ENCODE assay signal across 8 cellular contexts in genomic region chr19:52943134-52943883, GRCh38. TPM values are rescaled to one million over a fixed set of nuclear protein-coding genes. Genes with fewer than 3 reads are reported as not detected.
DNase-seq lines count a peak whose midpoint lies in the region; ATAC-seq and TF ChIP-seq lines count a peak whose summit lies in the region.

No MANE protein-coding gene starts in this region.

- RAD21 ChIA-PET in HCT116 (lab: Charles Lee; ENCODE audit: low non-redundant PET in 1 of 2, low total read pairs in 2 of 2, uncharacterized antibody in 2 of 2, unreplicated experiment in 2 of 2) = no interaction called here

- no peak overlapping the region for H3K27ac Mint-ChIP-seq in activated CD4-positive, alpha-beta memory T cell treated with anti-CD3 and anti-CD28 coated beads for 36 hours

- POLR2A ChIA-PET in HCT116 (lab: Charles Lee) = no interaction called here
- POLR2A ChIA-PET in activated CD4-positive, alpha-beta memory T cell treated with anti-CD3 and anti-CD28 coated beads for 36 hours (lab: Charles Lee) = no interaction called here

- peaks cover 38% of the 10 kb centered on the region for H3K9me3 Mint-ChIP-seq in activated CD4-positive, alpha-beta memory T cell treated with anti-CD3 and anti-CD28 coated beads for 36 hours

- no peak for TF ChIP-seq CTCF in HCT116 (IDR thresholded peaks at IDR 0.05 in 2 of 3, conservative IDR thresholded peaks at IDR 0.05 in 1 of 3; ENCODE audit: borderline replicate concordance in 1 of 3, insufficient read depth in 1 of 3, low read depth in 2 of 3, low read length in 2 of 3)
- no peak for TF ChIP-seq CTCF in hepatocyte (IDR thresholded peaks at IDR 0.05; ENCODE audit: poor library complexity)
- TF ChIP-seq CTCF in spleen (IDR thresholded peaks at IDR 0.05 in 8 of 11, conservative IDR thresholded peaks at IDR 0.05 in 3 of 11) = no peak

- peaks cover 25% of the 10 kb centered on the region for H3K4me1 Mint-ChIP-seq in activated CD4-positive, alpha-beta memory T cell treated with anti-CD3 and anti-CD28 coated beads for 36 hours (ENCODE audit: low read depth)

- H3K27me3 Mint-ChIP-seq in activated CD4-positive, alpha-beta memory T cell treated with anti-CD3 and anti-CD28 coated beads for 36 hours = no peaks in the 10 kb centered on the region

- TF ChIP-seq POLR2A in HCT116 (IDR thresholded peaks at IDR 0.05; ENCODE audit: borderline replicate concordance, extremely low read depth, insufficient read depth, insufficient read length) (no peak), spleen (IDR thresholded peaks at IDR 0.05) (no peak)

- H3K79me2 ChIP-seq in HCT116 (ENCODE audit: insufficient read depth, low read length) = peaks cover 17% of the 10 kb centered on the region
- peaks cover 28% of the 10 kb centered on the region for H3K79me2 ChIP-seq in hepatocyte

- CTCF ChIA-PET in HCT116 (lab: Charles Lee) = no interaction called here
- CTCF ChIA-PET in activated CD4-positive, alpha-beta memory T cell treated with anti-CD3 and anti-CD28 coated beads for 36 hours (lab: Charles Lee) = no interaction called here

- H3K36me3 ChIP-seq in HCT116 (ENCODE audit: control insufficient read depth in 1 of 2, insufficient read depth in 2 of 2, low read length in 2 of 2) (no peaks in the 10 kb centered on the region), hepatocyte (replicated peaks; ENCODE audit: insufficient read depth, low read depth) (no peaks in the 10 kb centered on the region), spleen (peaks cover 0 to under 1% (median 0%) of the 10 kb centered on the region in 6 donors)

- peak overlapping the region; percentile 87 for H3K4me2 ChIP-seq in HCT116 (ENCODE audit: low read length)
- peak overlapping the region; percentile 92 for H3K4me2 ChIP-seq in hepatocyte

- WGBS in hepatocyte (ENCODE audit: low lambda C conversion rate, missing lambda C conversion rate) = 73% methylated on average over 27 of the region's 29 CpGs
- WGBS in spleen, 5 donors = 62 to 68% (median 64%) methylated on average over 29 of the region's 29 CpGs

- no peak overlapping the region for H3K9ac ChIP-seq in HCT116 (ENCODE audit: low read length)

- no peak for ATAC-seq in HCT116
- no peak for ATAC-seq in GM18867 (IDR thresholded peaks at IDR 0.05; ENCODE audit: unreplicated experiment)

- intact Hi-C loops in HCT116 (cut with micrococcal nuclease) (loop anchor here (2.0 to 5.0 kb wide), 2 partner anchors 19 to 46 kb away; partner anchors contain the start of genes ZNF320 and ZNF816), spleen (cut with DNase I; ENCODE audit: low total_unique reads) (no loop called here)
- intact Hi-C loops in activated CD4-positive, alpha-beta memory T cell treated with anti-CD3 and anti-CD28 coated beads for 36 hours (cut with micrococcal nuclease) = loop anchor here (2.0 to 5.0 kb wide), 2 partner anchors 21 to 49 kb away; partner anchors contain the start of gene ZNF888

- DNase-seq in HCT116 (ENCODE audit: low read depth, low spot score) (no peak), hepatocyte (ENCODE audit: low spot score) (no peak), spleen (no peak), NCI-H146 (lab: John Stamatoyannopoulos, UW) (no peak), OCI-M1 (lab: John Stamatoyannopoulos, UW) (no peak), cerebellar cortex (ENCODE audit: low spot score) (no peak)
- DNase-seq in activated CD4-positive, alpha-beta memory T cell treated with anti-CD3 and anti-CD28 coated beads for 36 hours = no peak

- H3K9me2 ChIP-seq in HCT116 (ENCODE audit: insufficient read depth) (no peaks in the 10 kb centered on the region), hepatocyte (replicated peaks; ENCODE audit: insufficient read depth) (no peaks in the 10 kb centered on the region)

- H3K4me3 Mint-ChIP-seq in activated CD4-positive, alpha-beta memory T cell treated with anti-CD3 and anti-CD28 coated beads for 36 hours = peak overlapping the region; percentile 81

- peak overlapping the region; percentile 71 to 87; a peak in 3 of 4 replicates for H3K4me3 ChIP-seq in HCT116 (replicated peaks in 1 of 2; ENCODE audit: low read depth in 1 of 2, low read length in 2 of 2)
- peak overlapping the region; percentile 47 for H3K4me3 ChIP-seq in hepatocyte
- H3K4me3 ChIP-seq in spleen = peak overlapping the region; percentile 56 to 84 (median 71)

- no TSS peak for BruUV-seq in HCT116 (replicated peaks; lab: Mats Ljungman, UMichigan)

- peaks cover 11% of the 10 kb centered on the region for H3K36me3 Mint-ChIP-seq in activated CD4-positive, alpha-beta memory T cell treated with anti-CD3 and anti-CD28 coated beads for 36 hours

- H4K20me1 ChIP-seq in HCT116 (ENCODE audit: insufficient read depth) (no peaks in the 10 kb centered on the region), hepatocyte (ENCODE audit: insufficient read depth, poor library complexity, severe bottlenecking) (no peaks in the 10 kb centered on the region)

- no peaks in the 10 kb centered on the region for H3K27me3 ChIP-seq in HCT116 (ENCODE audit: insufficient read depth, low read length)
- no peaks in the 10 kb centered on the region for H3K27me3 ChIP-seq in hepatocyte
- H3K27me3 ChIP-seq in spleen (replicated peaks in 1 of 7) = no peaks in the 10 kb centered on the region

- no peak for TF ChIP-seq RAD21 in HCT116 (IDR thresholded peaks at IDR 0.05; ENCODE audit: low read depth)

- H2AFZ ChIP-seq in HCT116 (ENCODE audit: low read depth, low read length, poor library complexity, severe bottlenecking) (peak overlapping the region; percentile 74), hepatocyte (peak overlapping the region; percentile 93)

- H3K9me3 ChIP-seq in HCT116 (ENCODE audit: control insufficient read depth in 1 of 2, insufficient read depth in 1 of 2, low read depth in 1 of 2, low read length in 2 of 2) (peaks cover 4 to 8% of the 10 kb centered on the region in 2 experiments; a peak in 2 of 4 replicates), hepatocyte (ENCODE audit: low read depth) (peaks cover 5% of the 10 kb centered on the region), spleen (peaks cover 4 to 44% (median 33%) of the 10 kb centered on the region in 8 donors)

- H3K27ac ChIP-seq in HCT116 (ENCODE audit: low read depth, low read length) (no peak overlapping the region), hepatocyte (peak overlapping the region; percentile 90), spleen (peak overlapping the region in 7 of 8 donors; percentile 72 to 89 (median 84))

- peaks cover 5 to 12% of the 10 kb centered on the region in 2 experiments; a peak in 2 of 4 replicates for H3K4me1 ChIP-seq in HCT116 (ENCODE audit: control insufficient read depth in 1 of 2, insufficient read depth in 2 of 2, low read length in 2 of 2)
- peaks cover 5% of the 10 kb centered on the region for H3K4me1 ChIP-seq in hepatocyte (ENCODE audit: insufficient read depth)
- peaks cover 0 to 46% (median 28%) of the 10 kb centered on the region in 6 donors for H3K4me1 ChIP-seq in spleen

TF ChIP-seq in HCT116, 20 proteins besides CTCF, POLR2A, EP300 and RAD21:
- no peak for TF ChIP-seq SP1 (IDR thresholded peaks at IDR 0.05; ENCODE audit: low read depth)
- no peak for TF ChIP-seq SIN3A (IDR thresholded peaks at IDR 0.05; ENCODE audit: low read depth)
- TF ChIP-seq, protein P1, sequence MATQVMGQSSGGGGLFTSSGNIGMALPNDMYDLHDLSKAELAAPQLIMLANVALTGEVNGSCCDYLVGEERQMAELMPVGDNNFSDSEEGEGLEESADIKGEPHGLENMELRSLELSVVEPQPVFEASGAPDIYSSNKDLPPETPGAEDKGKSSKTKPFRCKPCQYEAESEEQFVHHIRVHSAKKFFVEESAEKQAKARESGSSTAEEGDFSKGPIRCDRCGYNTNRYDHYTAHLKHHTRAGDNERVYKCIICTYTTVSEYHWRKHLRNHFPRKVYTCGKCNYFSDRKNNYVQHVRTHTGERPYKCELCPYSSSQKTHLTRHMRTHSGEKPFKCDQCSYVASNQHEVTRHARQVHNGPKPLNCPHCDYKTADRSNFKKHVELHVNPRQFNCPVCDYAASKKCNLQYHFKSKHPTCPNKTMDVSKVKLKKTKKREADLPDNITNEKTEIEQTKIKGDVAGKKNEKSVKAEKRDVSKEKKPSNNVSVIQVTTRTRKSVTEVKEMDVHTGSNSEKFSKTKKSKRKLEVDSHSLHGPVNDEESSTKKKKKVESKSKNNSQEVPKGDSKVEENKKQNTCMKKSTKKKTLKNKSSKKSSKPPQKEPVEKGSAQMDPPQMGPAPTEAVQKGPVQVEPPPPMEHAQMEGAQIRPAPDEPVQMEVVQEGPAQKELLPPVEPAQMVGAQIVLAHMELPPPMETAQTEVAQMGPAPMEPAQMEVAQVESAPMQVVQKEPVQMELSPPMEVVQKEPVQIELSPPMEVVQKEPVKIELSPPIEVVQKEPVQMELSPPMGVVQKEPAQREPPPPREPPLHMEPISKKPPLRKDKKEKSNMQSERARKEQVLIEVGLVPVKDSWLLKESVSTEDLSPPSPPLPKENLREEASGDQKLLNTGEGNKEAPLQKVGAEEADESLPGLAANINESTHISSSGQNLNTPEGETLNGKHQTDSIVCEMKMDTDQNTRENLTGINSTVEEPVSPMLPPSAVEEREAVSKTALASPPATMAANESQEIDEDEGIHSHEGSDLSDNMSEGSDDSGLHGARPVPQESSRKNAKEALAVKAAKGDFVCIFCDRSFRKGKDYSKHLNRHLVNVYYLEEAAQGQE (IDR thresholded peaks at IDR 0.05; ENCODE audit: low read depth) = no peak
- no peak for TF ChIP-seq MAX (IDR thresholded peaks at IDR 0.05)

RNA-seq across cellular contexts. Expression of gene ZNF816, which starts 19.4 kb away (rescaled TPM):
- total RNA-seq in HCT116 (2021; ENCODE audit: unreplicated experiment) (8.9 TPM), hepatocyte (10.7 and 18.5 TPM in 2 replicates), spleen (10 to 100 TPM in 5 of 7 donors, 1 to 10 TPM in 2; 8.1 to 16.1 (median 12.5) TPM)
- polyA plus RNA-seq in HCT116 (2012) = 2.6 and 4.3 TPM in 2 replicates
- 10 to 100 TPM; 11.0 to 11.4 TPM for total RNA-seq in activated CD4-positive, alpha-beta memory T cell treated with anti-CD3 and anti-CD28 coated beads for 36 hours
- polyA plus RNA-seq in hepatocyte (5.1 and 6.3 TPM in 2 replicates), spleen (1 to 10 TPM; 4.1 to 7.2 (median 4.7) TPM)

RNA-seq across cellular contexts. Expression of gene ZNF888, which starts 20.1 kb away (rescaled TPM):
- total RNA-seq in HCT116 (2021; ENCODE audit: unreplicated experiment) (6.4 TPM), hepatocyte (5.5 and 9.3 TPM in 2 replicates), spleen (1 to 10 TPM; 4.3 to 7.7 (median 5.4) TPM)
- polyA plus RNA-seq in HCT116 (2012) = 2.7 and 4.7 TPM in 2 replicates
- total RNA-seq in activated CD4-positive, alpha-beta memory T cell treated with anti-CD3 and anti-CD28 coated beads for 36 hours = 1 to 10 TPM; 5.0 to 6.3 TPM
- polyA plus RNA-seq in hepatocyte (1.2 and 4.8 TPM in 2 replicates), spleen (1 to 10 TPM; 2.0 to 2.6 (median 2.2) TPM)

RNA-seq across cellular contexts. Expression of gene ZNF320, which starts 45.9 kb away (rescaled TPM):
- total RNA-seq in HCT116 (2021; ENCODE audit: unreplicated experiment) (9.2 TPM), hepatocyte (18.3 and 35.0 TPM in 2 replicates), spleen (10 to 100 TPM; 11.2 to 23.9 (median 17.1) TPM)
- polyA plus RNA-seq in HCT116 (2012) = 2.5 and 4.2 TPM in 2 replicates
- total RNA-seq in activated CD4-positive, alpha-beta memory T cell treated with anti-CD3 and anti-CD28 coated beads for 36 hours = 1 to 10 TPM; 5.4 to 7.0 TPM
- polyA plus RNA-seq in hepatocyte (5.6 and 15.2 TPM in 2 replicates), spleen (1 to 10 TPM; 3.1 to 3.9 (median 3.5) TPM)
